Comparison of ENCODE assay signal across 8 cellular contexts in the genomic region with DNA sequence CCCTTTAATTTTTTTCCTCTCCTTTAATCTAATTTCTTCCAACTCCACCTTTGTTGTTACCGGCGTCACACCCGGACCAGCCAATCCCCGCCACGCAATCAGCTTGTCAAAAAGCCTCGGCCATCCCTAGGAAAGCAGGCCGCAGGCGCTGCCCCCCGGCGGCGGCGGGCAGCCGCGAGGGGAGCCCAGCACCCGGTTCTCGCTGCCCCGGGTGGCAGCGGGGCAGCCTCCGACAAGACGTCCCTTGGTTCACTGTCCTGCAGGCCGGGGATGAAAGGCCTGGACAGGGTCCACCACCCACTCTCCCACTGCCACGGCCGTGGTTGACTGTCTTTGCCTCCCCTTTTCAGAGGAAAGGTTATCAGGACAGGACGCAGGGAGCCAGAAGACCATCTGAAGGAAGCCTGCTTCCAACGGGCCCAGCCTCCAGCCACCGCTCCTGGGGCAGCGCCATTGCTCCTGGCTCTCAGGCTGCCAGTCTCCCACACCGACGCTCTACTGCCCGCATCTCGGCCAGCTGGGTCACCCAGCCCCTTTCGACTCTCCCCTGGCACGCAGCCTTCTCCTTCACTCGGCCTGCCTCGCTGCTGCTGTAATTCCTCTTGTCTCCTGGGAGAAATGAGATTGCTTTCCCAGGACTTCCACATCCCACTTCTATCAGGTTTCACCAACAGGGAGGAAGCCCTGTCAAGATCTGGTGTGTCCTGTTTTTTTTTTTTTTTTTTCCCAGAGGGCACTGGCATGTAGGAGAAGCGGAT. TPM values are rescaled to one million over a fixed set of nuclear protein-coding genes. Genes with fewer than 3 reads are reported as not detected.
A peak's percentile ranks its signal among the peaks of the same experiment; 100 is the strongest.
DNase-seq lines count a peak whose midpoint lies in the region; ATAC-seq and TF ChIP-seq lines count a peak whose summit lies in the region.

No MANE protein-coding gene starts in this region.

- H3K9me3 Mint-ChIP-seq in H9 = no peaks in the 10 kb centered on the region; a peak in 1 of 5 replicates
- no peaks in the 10 kb centered on the region for H3K9me3 Mint-ChIP-seq in activated T-cell treated with anti-CD3 and anti-CD28 coated beads, Interleukin-2, amount 50 U/mL, for 24 hours

- no peak overlapping the region for H3K56ac ChIP-seq in H9 (ENCODE audit: insufficient read length, low read depth, low read length)

- peaks cover 0 to 7% (median 2%) of the 10 kb centered on the region in 11 experiments; a peak in 11 of 22 replicates for H3K36me3 ChIP-seq in BLaER1 treated with 17β-estradiol and CSF1 and Interleukin-3, amounts not matched to agents 10 nM and 100 nM
- no peaks in the 10 kb centered on the region for H3K36me3 ChIP-seq in tibial nerve

- no peaks in the 10 kb centered on the region for H3K27me3 ChIP-seq in BLaER1 treated with 17β-estradiol and CSF1 and Interleukin-3, amounts not matched to agents 10 nM and 100 nM
- H3K27me3 ChIP-seq in H9 (ENCODE audit: insufficient read depth, low read length) = no peaks in the 10 kb centered on the region
- no peaks in the 10 kb centered on the region for H3K27me3 ChIP-seq in tibial nerve

- H4K5ac ChIP-seq in H9 (ENCODE audit: insufficient read length, low read depth, low read length) = no peak overlapping the region

- H2BK12ac ChIP-seq in H9 (ENCODE audit: insufficient read length, low read depth, low read length) = no peak overlapping the region

- H4K91ac ChIP-seq in H9 (ENCODE audit: insufficient read length, low read depth, low read length) = no peak overlapping the region

- peaks cover 8 to 10% (median 9%) of the 10 kb centered on the region in 11 experiments; a peak in 15 of 22 replicates for H4K20me1 ChIP-seq in BLaER1 treated with 17β-estradiol and CSF1 and Interleukin-3, amounts not matched to agents 10 nM and 100 nM
- no peaks in the 10 kb centered on the region for H4K20me1 ChIP-seq in H9 (ENCODE audit: control insufficient read depth, insufficient read depth, insufficient read length)

- no peak overlapping the region for H2BK20ac ChIP-seq in H9 (ENCODE audit: low read depth, low read length, poor library complexity, severe bottlenecking)

- peaks cover under 1% of the 10 kb centered on the region for H3K79me1 ChIP-seq in H9 (ENCODE audit: insufficient read depth, low read depth, low read length, poor library complexity, severe bottlenecking)

- H3K9me3 ChIP-seq in BLaER1 treated with 17β-estradiol and CSF1 and Interleukin-3, amounts not matched to agents 10 nM and 100 nM (replicated peaks in 1 of 11) = no peaks in the 10 kb centered on the region
- H3K9me3 ChIP-seq in H9 (ENCODE audit: control insufficient read depth, low read depth, low read length) (no peaks in the 10 kb centered on the region), tibial nerve (no peaks in the 10 kb centered on the region)

- peak overlapping the region in 1 of 3 experiments; percentile 88; a peak in 3 of 7 replicates for H3K27ac Mint-ChIP-seq in H9
- H3K27ac Mint-ChIP-seq in activated T-cell treated with anti-CD3 and anti-CD28 coated beads, Interleukin-2, amount 50 U/mL, for 24 hours = peak overlapping the region; percentile 92

- ATAC-seq in HG03460 (IDR thresholded peaks at IDR 0.05; ENCODE audit: unreplicated experiment) = no peak

- no peak overlapping the region for H3K14ac ChIP-seq in H9 (ENCODE audit: insufficient read depth, low read length)

- peak overlapping the region; percentile 83 to 90 for H3K4me3 Mint-ChIP-seq in H9
- peak overlapping the region; percentile 90 for H3K4me3 Mint-ChIP-seq in activated T-cell treated with anti-CD3 and anti-CD28 coated beads, Interleukin-2, amount 50 U/mL, for 24 hours

- peak overlapping the region; percentile 70 to 100 (median 98) for H3K4me3 ChIP-seq in BLaER1 treated with 17β-estradiol and CSF1 and Interleukin-3, amounts not matched to agents 10 nM and 100 nM
- peak overlapping the region; percentile 76 to 95 (median 81) for H3K4me3 ChIP-seq in tibial nerve

- peak overlapping the region; percentile 88 to 100 (median 99) for H3K9ac ChIP-seq in BLaER1 treated with 17β-estradiol and CSF1 and Interleukin-3, amounts not matched to agents 10 nM and 100 nM
- peak overlapping the region; percentile 9 for H3K9ac ChIP-seq in H9 (ENCODE audit: extremely low read depth, insufficient read length, low read length)

- peaks cover 27% of the 10 kb centered on the region for H3K23me2 ChIP-seq in H9 (ENCODE audit: insufficient read length, low read depth, low read length, poor library complexity, severe bottlenecking)

- H3T11ph ChIP-seq in H9 (ENCODE audit: low read length) = no peak overlapping the region

- H2AFZ ChIP-seq in H9 (ENCODE audit: low read length) = no peak overlapping the region

- no peak overlapping the region for H3K23ac ChIP-seq in H9 (ENCODE audit: insufficient read length, low read depth, low read length)

- H3K27me3 Mint-ChIP-seq in H9 (ENCODE audit: low read depth) = no peaks in the 10 kb centered on the region; the same call in 1 of the 2 replicates
- no peaks in the 10 kb centered on the region for H3K27me3 Mint-ChIP-seq in activated T-cell treated with anti-CD3 and anti-CD28 coated beads, Interleukin-2, amount 50 U/mL, for 24 hours

- peak; percentile 88 for DNase-seq in H9
- DNase-seq in NCI-H748 treated with DMSO at 0.1 percent for 48 hours (lab: John Stamatoyannopoulos, UW) = peak; percentile 89
- DNase-seq in activated T-cell treated with anti-CD3 and anti-CD28 coated beads, Interleukin-2, amount 50 U/mL, for 24 hours = peak; percentile 70
- DNase-seq in fibroblast of gingiva (ENCODE audit: low read depth) = peak; percentile 90
- peak; percentile 76 for DNase-seq in mucosa of gallbladder (ENCODE audit: low spot score)
- peak; percentile 67 to 79 for DNase-seq in tibial nerve (ENCODE audit: low spot score in 2 of 2)

- H2BK5ac ChIP-seq in H9 (ENCODE audit: insufficient read length, low read length) = no peak overlapping the region

- H4K8ac ChIP-seq in H9 (replicated peaks; ENCODE audit: insufficient read length, low read depth, low read length) = no peak overlapping the region

- TF ChIP-seq CTCF in H9 (conservative IDR thresholded peaks at IDR 0.05) (peak; percentile 25; the same call in 2 of the 3 replicates), tibial nerve (IDR thresholded peaks at IDR 0.05) (peak in 3 of 5 experiments; percentile 10 to 52 (median 26))

- peaks cover 12 to 17% of the 10 kb centered on the region in 2 experiments for H3K4me1 Mint-ChIP-seq in H9
- H3K4me1 Mint-ChIP-seq in activated T-cell treated with anti-CD3 and anti-CD28 coated beads, Interleukin-2, amount 50 U/mL, for 24 hours (ENCODE audit: low read depth) = peaks cover 13% of the 10 kb centered on the region

- H3K79me2 ChIP-seq in H9 (ENCODE audit: insufficient read depth, low read length) = peaks cover 6% of the 10 kb centered on the region; the same call in 1 of the 2 replicates

- peak overlapping the region; percentile 75 to 100 (median 99); a peak in 21 of 22 replicates for H3K27ac ChIP-seq in BLaER1 treated with 17β-estradiol and CSF1 and Interleukin-3, amounts not matched to agents 10 nM and 100 nM
- no peak overlapping the region for H3K27ac ChIP-seq in H9 (ENCODE audit: insufficient read length, low read depth, low read length)
- peak overlapping the region; percentile 95 to 99 (median 98) for H3K27ac ChIP-seq in tibial nerve

- no peak overlapping the region for H2AK5ac ChIP-seq in H9 (ENCODE audit: insufficient read length, low read length)

- no peak overlapping the region for H2BK120ac ChIP-seq in H9 (ENCODE audit: low read depth, low read length, poor library complexity, severe bottlenecking)

- peak in 1 of 2 donors; percentile 52 for TF ChIP-seq EP300 in tibial nerve (IDR thresholded peaks at IDR 0.05)

- WGBS in H9 (ENCODE audit: extremely low coverage, insufficient read length, low lambda C conversion rate) = no CpG with 5 or more reads among the region's 36 CpGs
- 1 to 3% methylated on average over 32 to 35 of the region's 36 CpGs for WGBS in tibial nerve, 2 donors

- no peak overlapping the region for H3K18ac ChIP-seq in H9 (ENCODE audit: insufficient read length, low read depth, low read length)

- H3K36me3 Mint-ChIP-seq in H9 (ENCODE audit: insufficient read depth in 1 of 3, low read depth in 3 of 3) = peaks cover 0 to 8% (median 5%) of the 10 kb centered on the region in 3 experiments; a peak in 3 of 7 replicates
- peaks cover 20% of the 10 kb centered on the region for H3K36me3 Mint-ChIP-seq in activated T-cell treated with anti-CD3 and anti-CD28 coated beads, Interleukin-2, amount 50 U/mL, for 24 hours (ENCODE audit: low read depth)

- no peak overlapping the region for H3K4ac ChIP-seq in H9 (ENCODE audit: low read depth, low read length)

- H2BK15ac ChIP-seq in H9 (ENCODE audit: low read depth, low read length) = no peak overlapping the region

- peaks cover 17 to 23% (median 20%) of the 10 kb centered on the region in 10 experiments for H3K4me1 ChIP-seq in BLaER1 treated with 17β-estradiol and CSF1 and Interleukin-3, amounts not matched to agents 10 nM and 100 nM
- H3K4me1 ChIP-seq in H9 (ENCODE audit: insufficient read depth, low read length) = 0 out of 2 replicates have a peak, but pooled peaks cover 4% of the 10 kb centered on the region
- peaks cover 2 to 39% (median 30%) of the 10 kb centered on the region in 4 donors for H3K4me1 ChIP-seq in tibial nerve

- peak; percentile 35 to 61 for TF ChIP-seq POLR2A in tibial nerve (IDR thresholded peaks at IDR 0.05)

- H3K4me2 ChIP-seq in BLaER1 treated with 17β-estradiol and CSF1 and Interleukin-3, amounts not matched to agents 10 nM and 100 nM = peak overlapping the region; percentile 75 to 98 (median 94)
- peak overlapping the region; percentile 88 for H3K4me2 ChIP-seq in H9 (ENCODE audit: insufficient read depth, insufficient read length, low read length)

RNA-seq across cellular contexts. Expression of a gene that starts 2.8 kb away (rescaled TPM):
- total RNA-seq in H9 (2021) = 151 and 164 TPM in 2 replicates
- 95.6 TPM for total RNA-seq in mucosa of gallbladder
- total RNA-seq in tibial nerve = 10 to 100 TPM; 65.7 to 71.9 (median 69.3) TPM

RNA-seq across cellular contexts. Expression of a gene that starts 22.6 kb away (rescaled TPM):
- total RNA-seq in H9 (2021) (125 and 134 TPM in 2 replicates), mucosa of gallbladder (77.0 TPM), tibial nerve (10 to 100 TPM; 40.9 to 60.4 (median 52.7) TPM)

RNA-seq across cellular contexts. Expression of a gene that starts 35.5 kb away (rescaled TPM):
- total RNA-seq in H9 (2021) (20.6 and 22.9 TPM in 2 replicates), mucosa of gallbladder (49.4 TPM), tibial nerve (10 to 100 TPM; 28.6 to 41.2 (median 35.6) TPM)

RNA-seq across cellular contexts. Expression of a gene that starts 45.6 kb away (rescaled TPM):
- total RNA-seq in H9 (2021) = 0.13 TPM in 1 of 2 replicates, not detected in the other
- total RNA-seq in mucosa of gallbladder = 0.37 TPM
- under 1 TPM in 1 of 4 donors, not detected in 3; 0.21 TPM for total RNA-seq in tibial nerve

RNA-seq across cellular contexts. Expression of a gene that starts 51.8 kb away (rescaled TPM):
- total RNA-seq in H9 (2021) (0.31 and 0.90 TPM in 2 replicates), mucosa of gallbladder (0.58 TPM), tibial nerve (1 to 10 TPM in 1 of 4 donors, not detected in 3; 2.7 TPM)
